13 cellular contexts compared by ENCODE assay signal in the genomic region with DNA sequence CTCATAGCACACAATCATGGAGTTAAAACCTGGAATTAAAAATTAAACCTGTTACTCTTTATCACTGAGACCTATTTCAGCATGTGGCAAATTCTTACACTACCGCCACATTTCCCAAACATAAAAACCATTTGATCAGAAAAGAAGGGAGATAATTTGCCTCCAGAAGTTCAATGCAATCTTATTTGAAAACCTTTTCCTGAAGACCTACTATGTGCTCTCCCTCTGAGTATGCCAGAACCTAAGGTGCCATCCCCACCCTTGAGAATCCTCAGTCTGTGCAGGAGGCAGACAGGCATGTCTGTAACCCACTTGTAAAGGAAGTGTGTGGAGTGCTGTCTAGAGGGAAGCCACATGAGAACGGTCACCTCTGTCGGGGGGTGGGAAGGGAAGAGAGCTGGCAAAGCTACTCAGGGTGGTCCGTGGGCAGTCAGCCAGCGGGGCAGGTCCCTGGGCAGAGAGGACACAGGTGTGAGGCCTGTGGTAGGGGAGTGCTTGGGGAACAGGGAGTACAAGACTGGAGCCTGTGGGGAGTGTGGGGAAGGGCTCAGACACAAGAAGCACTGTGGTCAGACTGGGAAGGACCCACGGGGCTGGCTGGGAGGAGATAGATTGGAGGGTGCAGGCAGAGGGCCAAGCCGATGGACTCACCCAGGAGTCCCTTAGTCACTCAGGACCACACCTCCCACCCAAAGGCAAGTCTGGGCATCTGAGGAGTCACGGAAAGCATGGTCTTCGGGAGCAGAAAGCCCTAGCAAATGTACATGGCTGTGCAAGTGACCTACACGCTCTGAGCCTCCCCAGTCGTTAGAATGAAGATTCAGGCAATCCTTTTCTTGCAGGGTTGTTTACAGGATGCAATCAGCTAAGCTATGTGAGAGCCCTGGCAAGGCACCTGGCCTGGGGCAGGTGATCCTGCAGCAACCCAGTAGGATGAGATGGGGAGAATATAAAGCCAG. TPM values are rescaled to one million over a fixed set of nuclear protein-coding genes. Genes with fewer than 3 reads are reported as not detected.
DNase-seq lines count a peak whose midpoint lies in the region; ATAC-seq and TF ChIP-seq lines count a peak whose summit lies in the region.
"Had no signal": no experiment of that assay in that cellular context is flagged by ENCODE, and none has a peak within 500 bp of the region (broad histone marks: within the 10 kb centered on the region; RNA-seq: fewer than 3 reads in every experiment).

No MANE protein-coding gene starts in this region.

- peak; percentile 61 for DNase-seq in NCI-H510A treated with DMSO at 0.1 percent for 48 hours (lab: John Stamatoyannopoulos, UW)
- no peak for DNase-seq in NCI-H510A (lab: John Stamatoyannopoulos, UW)
- DNase-seq in RPMI7951 (ENCODE audit: low read depth): peak; percentile 54
- DNase-seq in fibroblast of pulmonary artery (ENCODE audit: low read depth): peak; percentile 27
- DNase-seq in superior temporal gyrus (ENCODE audit: extremely low spot score): peak; percentile 12
- DNase-seq in hepatic stellate cell (ENCODE audit: low spot score): no peak
- DNase-seq: central memory CD4-positive, alpha-beta T cell; GF-D8; GOT3; Kasumi-1 had no signal

- TF ChIP-seq CTCF in fibroblast of pulmonary artery (IDR thresholded peaks at IDR 0.05; ENCODE audit: low read length, missing control alignments): no peak

- no peak overlapping the region for H3K4me3 ChIP-seq in fibroblast of pulmonary artery (replicated peaks; ENCODE audit: low read depth, low read length)
- H3K4me3 ChIP-seq: gastroesophageal sphincter had no signal

- ATAC-seq in HG02763 (IDR thresholded peaks at IDR 0.05; ENCODE audit: unreplicated experiment) (no peak), HG02588 (IDR thresholded peaks at IDR 0.05; ENCODE audit: unreplicated experiment) (no peak)
- ATAC-seq: gastroesophageal sphincter had no signal

RNA-seq across cellular contexts. Expression of a gene that starts 22.8 kb away (rescaled TPM):
- total RNA-seq in RPMI7951 (2014; rRNA removed; shearing (Covaris generic)): not detected in 2 replicates

Comparison
In these comparisons a context has a peak if more than half of its experiments do, and no peak if none do; other contexts are left out.
1. DNase-seq: peak in NCI-H510A treated with DMSO at 0.1 percent for 48 hours (single experiment), RPMI7951 (single experiment), fibroblast of pulmonary artery (single experiment) and superior temporal gyrus (single experiment); none in NCI-H510A (single experiment) and hepatic stellate cell (single experiment).